21 cellular contexts compared by ENCODE assay signal in the genomic region with DNA sequence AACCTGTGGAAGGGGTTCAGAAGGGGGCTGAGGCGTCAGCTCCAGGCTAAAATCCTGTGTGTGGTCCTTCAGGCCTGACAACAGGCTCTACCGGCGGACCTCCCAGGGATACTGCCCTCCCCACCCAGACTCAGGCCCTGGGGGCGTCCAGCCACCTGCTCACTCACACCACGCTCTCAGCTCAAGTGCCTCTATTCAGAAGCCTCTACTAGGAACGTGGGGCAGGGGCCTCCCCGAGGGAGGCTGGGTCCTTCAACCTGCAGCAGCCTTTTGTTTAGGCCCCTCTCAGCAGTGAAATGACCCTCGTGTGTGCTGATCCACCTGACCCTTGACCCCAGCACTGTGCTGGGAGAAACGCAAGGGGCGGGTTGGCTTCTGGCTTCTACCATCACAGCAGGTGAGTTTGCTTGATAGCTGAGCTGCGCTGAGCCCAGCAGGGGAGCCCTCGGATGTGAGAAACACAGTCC. TPM values are rescaled to one million over a fixed set of nuclear protein-coding genes. Genes with fewer than 3 reads are reported as not detected.
DNase-seq lines count a peak whose midpoint lies in the region; ATAC-seq, FAIRE-seq and TF ChIP-seq lines count a peak whose summit lies in the region.
"Had no signal": no experiment of that assay in that cellular context is flagged by ENCODE, and none has a peak within 500 bp of the region (broad histone marks: within the 10 kb centered on the region; RNA-seq: fewer than 3 reads in every experiment).

No MANE protein-coding gene starts in this region.

- no peaks in the 10 kb centered on the region for H4K20me1 ChIP-seq in neural cell (ENCODE audit: insufficient read depth)

- TF ChIP-seq RAD21 in neural cell (conservative IDR thresholded peaks at IDR 0.05): no peak

- ATAC-seq in HG03039 (IDR thresholded peaks at IDR 0.05; ENCODE audit: unreplicated experiment): no peak
- ATAC-seq: activated CD8-positive, alpha-beta memory T cell treated with anti-CD3 and anti-CD28 coated beads, Interleukin-2, amount 10 ng/mL, durations not matched to agents 7 days and 5 days; heart right ventricle; left ventricle myocardium superior; stimulated activated effector memory CD8-positive, alpha-beta T cell treated with anti-CD3 and anti-CD28 coated beads, Interleukin-12 subunit alpha, Interleukin-12 subunit beta, amount 100 ng/mL, for 72 hours had no signal

- H3F3A ChIP-seq in neural cell (ENCODE audit: insufficient read depth, low read length, poor library complexity, severe bottlenecking): no peaks in the 10 kb centered on the region

- no peaks in the 10 kb centered on the region for H3K9me2 ChIP-seq in neural cell (ENCODE audit: insufficient read depth, low read length)

- H3K9me3 ChIP-seq in neural cell (ENCODE audit: low read length): no peaks in the 10 kb centered on the region
- H3K9me3 ChIP-seq in kidney (ENCODE audit: control insufficient read depth in 1 of 2, low read length in 2 of 2): no peaks in the 10 kb centered on the region
- H3K9me3 ChIP-seq in effector memory CD4-positive, alpha-beta T cell (ENCODE audit: control insufficient read depth, low read length): no peaks in the 10 kb centered on the region
- H3K9me3 ChIP-seq: heart right ventricle, Peyer's patch had no signal

- H3K9ac ChIP-seq in neural cell (ENCODE audit: low read length) (no peak overlapping the region), kidney (ENCODE audit: low read length in 2 of 2) (no peak overlapping the region)

- H3K27ac ChIP-seq in neural cell (ENCODE audit: low read length) (no peak overlapping the region), kidney (ENCODE audit: low read depth in 2 of 2, low read length in 2 of 2) (no peak overlapping the region)
- no peak overlapping the region for H3K27ac ChIP-seq in effector memory CD4-positive, alpha-beta T cell (ENCODE audit: insufficient read depth, low read length, poor library complexity, severe bottlenecking)
- H3K27ac ChIP-seq: epithelial cell of prostate, heart right ventricle, Peyer's patch had no signal

- no peaks in the 10 kb centered on the region for H3K4me1 ChIP-seq in kidney (ENCODE audit: control insufficient read depth in 1 of 2, insufficient read depth in 1 of 2, low read depth in 1 of 2, low read length in 2 of 2)
- no peaks in the 10 kb centered on the region for H3K4me1 ChIP-seq in effector memory CD4-positive, alpha-beta T cell (ENCODE audit: control insufficient read depth, insufficient read depth, low read length, poor library complexity, severe bottlenecking)
- H3K4me1 ChIP-seq: heart right ventricle, Peyer's patch had no signal

- TF ChIP-seq CTCF in neural cell (IDR thresholded peaks at IDR 0.05; ENCODE audit: poor library complexity, severe bottlenecking) (peak; percentile 22), kidney (IDR thresholded peaks at IDR 0.05; ENCODE audit: borderline replicate concordance, extremely low read depth, insufficient read depth) (no peak)

- no peak overlapping the region for H2AFZ ChIP-seq in neural cell (ENCODE audit: low read depth, low read length)

- no peak for TF ChIP-seq EP300 in neural cell (conservative IDR thresholded peaks at IDR 0.05; ENCODE audit: poor library complexity, severe bottlenecking)

- H3K27me3 ChIP-seq in H7 (ENCODE audit: control insufficient read depth, insufficient read depth, low read length) (no peaks in the 10 kb centered on the region), neural cell (ENCODE audit: insufficient read depth, low read depth, low read length) (peaks cover 5% of the 10 kb centered on the region)
- H3K27me3 ChIP-seq in effector memory CD4-positive, alpha-beta T cell (replicated peaks; ENCODE audit: control insufficient read depth, insufficient read depth, low read length, poor library complexity, severe bottlenecking): peaks cover 4% of the 10 kb centered on the region
- H3K27me3 ChIP-seq: Peyer's patch had no signal

- FAIRE-seq in kidney (lab: Jason Lieb, UNC) (no peak), GM12892 (lab: Jason Lieb, UNC) (no peak)
- FAIRE-seq: D721Med had no signal

- H3K4me3 ChIP-seq in H7 (ENCODE audit: insufficient read depth, low read depth, low read length) (no peak overlapping the region), neural cell (ENCODE audit: low read length) (peak overlapping the region; percentile 13), kidney (ENCODE audit: low read length in 2 of 2) (no peak overlapping the region)
- H3K4me3 ChIP-seq in effector memory CD4-positive, alpha-beta T cell (ENCODE audit: insufficient read depth, low read depth, low read length, poor library complexity, severe bottlenecking): no peak overlapping the region
- H3K4me3 ChIP-seq: heart right ventricle, Peyer's patch had no signal

- H3K79me2 ChIP-seq in neural cell (replicated peaks; ENCODE audit: insufficient read depth, low read length): no peaks in the 10 kb centered on the region

- H3K4me2 ChIP-seq in neural cell (ENCODE audit: low read length): no peak overlapping the region

- no peak for TF ChIP-seq POLR2A in GM12892 (IDR thresholded peaks at IDR 0.05; ENCODE audit: low read depth, low read length)

- H3K36me3 ChIP-seq in H7 (replicated peaks; ENCODE audit: control insufficient read depth, insufficient read depth, low read length) (peaks cover 7% of the 10 kb centered on the region), neural cell (ENCODE audit: insufficient read depth, low read length) (no peaks in the 10 kb centered on the region), kidney (ENCODE audit: control insufficient read depth in 1 of 2, insufficient read depth in 2 of 2, low read length in 2 of 2) (no peaks in the 10 kb centered on the region)
- H3K36me3 ChIP-seq in effector memory CD4-positive, alpha-beta T cell (ENCODE audit: control insufficient read depth, insufficient read depth, low read length): no peaks in the 10 kb centered on the region
- H3K36me3 ChIP-seq: heart right ventricle had no signal

- intact Hi-C loops in kidney (cut with DNase I): no loop called here

- peak; percentile 63 for DNase-seq in H7
- peak; percentile 46 for DNase-seq in NCI-H187 treated with DMSO at 0.1 percent for 48 hours (lab: John Stamatoyannopoulos, UW)
- DNase-seq in NCI-H69 (lab: John Stamatoyannopoulos, UW): peak; percentile 75
- no peak for DNase-seq in kidney
- no peak for DNase-seq in effector memory CD4-positive, alpha-beta T cell
- no peak for DNase-seq in GM12892 (ENCODE audit: insufficient read length)
- DNase-seq: activated CD4-positive, alpha-beta T cell treated with anti-CD3 and anti-CD28 coated beads for 48 hours; activated CD8-positive, alpha-beta memory T cell treated with anti-CD3 and anti-CD28 coated beads, Interleukin-2, amount 10 ng/mL, durations not matched to agents 7 days and 5 days; C1 segment of cervical spinal cord; HCEC 1CT; heart right ventricle; KBM-7; left ventricle myocardium superior; midbrain had no signal

TF ChIP-seq in neural cell, 6 proteins besides CTCF, POLR2A, EP300 and RAD21:
- TF ChIP-seq SMC3 (conservative IDR thresholded peaks at IDR 0.05; ENCODE audit: poor library complexity): no peak
- TF ChIP-seq, protein P1, sequence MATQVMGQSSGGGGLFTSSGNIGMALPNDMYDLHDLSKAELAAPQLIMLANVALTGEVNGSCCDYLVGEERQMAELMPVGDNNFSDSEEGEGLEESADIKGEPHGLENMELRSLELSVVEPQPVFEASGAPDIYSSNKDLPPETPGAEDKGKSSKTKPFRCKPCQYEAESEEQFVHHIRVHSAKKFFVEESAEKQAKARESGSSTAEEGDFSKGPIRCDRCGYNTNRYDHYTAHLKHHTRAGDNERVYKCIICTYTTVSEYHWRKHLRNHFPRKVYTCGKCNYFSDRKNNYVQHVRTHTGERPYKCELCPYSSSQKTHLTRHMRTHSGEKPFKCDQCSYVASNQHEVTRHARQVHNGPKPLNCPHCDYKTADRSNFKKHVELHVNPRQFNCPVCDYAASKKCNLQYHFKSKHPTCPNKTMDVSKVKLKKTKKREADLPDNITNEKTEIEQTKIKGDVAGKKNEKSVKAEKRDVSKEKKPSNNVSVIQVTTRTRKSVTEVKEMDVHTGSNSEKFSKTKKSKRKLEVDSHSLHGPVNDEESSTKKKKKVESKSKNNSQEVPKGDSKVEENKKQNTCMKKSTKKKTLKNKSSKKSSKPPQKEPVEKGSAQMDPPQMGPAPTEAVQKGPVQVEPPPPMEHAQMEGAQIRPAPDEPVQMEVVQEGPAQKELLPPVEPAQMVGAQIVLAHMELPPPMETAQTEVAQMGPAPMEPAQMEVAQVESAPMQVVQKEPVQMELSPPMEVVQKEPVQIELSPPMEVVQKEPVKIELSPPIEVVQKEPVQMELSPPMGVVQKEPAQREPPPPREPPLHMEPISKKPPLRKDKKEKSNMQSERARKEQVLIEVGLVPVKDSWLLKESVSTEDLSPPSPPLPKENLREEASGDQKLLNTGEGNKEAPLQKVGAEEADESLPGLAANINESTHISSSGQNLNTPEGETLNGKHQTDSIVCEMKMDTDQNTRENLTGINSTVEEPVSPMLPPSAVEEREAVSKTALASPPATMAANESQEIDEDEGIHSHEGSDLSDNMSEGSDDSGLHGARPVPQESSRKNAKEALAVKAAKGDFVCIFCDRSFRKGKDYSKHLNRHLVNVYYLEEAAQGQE (IDR thresholded peaks at IDR 0.05; ENCODE audit: borderline replicate concordance): no peak
- no peak for TF ChIP-seq TAF1 (IDR thresholded peaks at IDR 0.05; ENCODE audit: low read depth)
- no peak for TF ChIP-seq MXI1 (conservative IDR thresholded peaks at IDR 0.05; ENCODE audit: poor library complexity, severe bottlenecking)
- TF ChIP-seq POLR2AphosphoS5 (IDR thresholded peaks at IDR 0.05): no peak
- TF ChIP-seq EZH2 (IDR thresholded peaks at IDR 0.05; ENCODE audit: borderline replicate concordance, insufficient read depth, low read length, poor library complexity, severe bottlenecking): no peak

RNA-seq across cellular contexts. Expression of a gene that starts 10.6 kb away (rescaled TPM):
- 77.9 and 98.2 TPM in 2 replicates for total RNA-seq in H7 (2014; rRNA removed; shearing (Covaris generic))
- 2.1 and 2.8 TPM in 2 replicates for polyA plus RNA-seq in neural cell
- polyA minus RNA-seq in neural cell: 0.73 TPM in 1 of 2 replicates, not detected in the other
- 28.7 TPM for total RNA-seq in kidney
- polyA plus RNA-seq in kidney (ENCODE audit: insufficient read depth, low read depth, low replicate concordance): 5.8 TPM
- 2.1 TPM for polyA plus RNA-seq in GM12892 (2012; ENCODE audit: missing spikeins)
- total RNA-seq: activated CD8-positive, alpha-beta memory T cell treated with anti-CD3 and anti-CD28 coated beads, Interleukin-2, amount 10 ng/mL, durations not matched to agents 7 days and 5 days; G401 had no signal

Comparison
In these comparisons a context has a peak if more than half of its experiments do, and no peak if none do; other contexts are left out.
1. DNase-seq: peak in H7 (single experiment), NCI-H187 treated with DMSO at 0.1 percent for 48 hours (single experiment) and NCI-H69 (single experiment); none in kidney (single experiment), effector memory CD4-positive, alpha-beta T cell (0 of 3) and GM12892 (single experiment).